Comparison of ENCODE assay signal across 42 cellular contexts in the genomic region with DNA sequence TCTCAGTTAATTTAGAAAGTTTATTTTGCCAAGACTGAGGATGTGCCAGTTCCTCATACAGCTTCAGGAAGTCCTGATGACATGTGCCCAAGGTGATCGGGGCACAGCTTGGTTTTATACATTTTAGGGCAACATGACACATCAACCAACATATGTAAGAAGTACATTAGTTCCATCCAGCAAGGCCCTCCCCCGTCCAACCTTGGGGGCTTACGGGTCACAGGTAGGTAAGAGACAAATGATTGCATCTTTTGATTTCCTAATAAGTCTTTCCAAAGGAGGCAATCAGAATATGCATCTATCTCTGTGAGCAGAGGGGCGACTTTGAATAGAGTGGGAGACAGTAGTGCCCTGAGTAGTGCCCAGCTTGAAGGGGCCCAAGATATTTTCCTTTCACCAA. TPM values are rescaled to one million over a fixed set of nuclear protein-coding genes. Genes with fewer than 3 reads are reported as not detected.
"Had no signal": no experiment of that assay in that cellular context is flagged by ENCODE, and none has a peak within 500 bp of the region (broad histone marks: within the 10 kb centered on the region; RNA-seq: fewer than 3 reads in every experiment).

No MANE protein-coding gene starts in this region.

- DNase-seq: activated effector memory CD4-positive, alpha-beta T cell treated with anti-CD3 and anti-CD28 coated beads, Interleukin-2, amount 50 U/mL, for 16 hours; activated effector memory CD4-positive, alpha-beta T cell treated with Interleukin-2 at 50 U/mL for 16 hours; activated gamma-delta T cell; activated gamma-delta T cell treated with Interleukin-2 at 50 U/mL for 16 hours; activated naive CD4-positive, alpha-beta T cell; activated naive CD4-positive, alpha-beta T cell treated with anti-CD3 and anti-CD28 coated beads for 36 hours; activated naive CD4-positive, alpha-beta T cell treated with anti-CD3 and anti-CD28 coated beads, Interleukin-2, amount 10 ng/mL, durations not matched to agents 7 days and 5 days; activated naive CD4-positive, alpha-beta T cell treated with anti-CD3 and anti-CD28 coated beads, Interleukin-2, amount 50 U/mL, for 16 hours; activated naive CD4-positive, alpha-beta T cell treated with Interleukin-2 at 50 U/mL for 16 hours; activated naive CD8-positive, alpha-beta T cell treated with anti-CD3 and anti-CD28 coated beads for 36 hours; activated naive CD8-positive, alpha-beta T cell treated with anti-CD3 and anti-CD28 coated beads, Interleukin-2, amount 10 ng/mL, durations not matched to agents 7 days and 5 days; activated naive CD8-positive, alpha-beta T cell treated with anti-CD3 and anti-CD28 coated beads, Interleukin-2, amount 50 U/mL, for 24 hours; activated T-cell treated with anti-CD3 and anti-CD28 coated beads for 4 hours; activated T-cell treated with anti-CD3 and anti-CD28 coated beads, Interleukin-2, amount 50 U/mL, for 1 hour; activated T-cell treated with anti-CD3 and anti-CD28 coated beads, Interleukin-2, amount 50 U/mL, for 24 hours; activated T-cell treated with anti-CD3 and anti-CD28 coated beads, Interleukin-2, amount 50 U/mL, for 4 hours; adrenal gland; amniotic stem cell; amygdala; anterior cingulate cortex; aorta; body of pancreas; brain microvascular endothelial cell; caudate nucleus; central memory CD4-positive, alpha-beta T cell; cerebellar nuclear complex had no signal

- H3K4me3 ChIP-seq: adrenal gland, ascending aorta, body of pancreas, breast epithelium, cardiac muscle cell had no signal

- H3K4me3 Mint-ChIP-seq: activated naive CD4-positive, alpha-beta T cell treated with anti-CD3 and anti-CD28 coated beads for 36 hours; activated naive CD4-positive, alpha-beta T cell treated with anti-CD3 and anti-CD28 coated beads, Interleukin-2, amount 10 ng/mL, durations not matched to agents 7 days and 5 days; activated naive CD4-positive, alpha-beta T cell treated with anti-CD3 and anti-CD28 coated beads, Interleukin-2, amount 50 U/mL, for 24 hours; activated naive CD8-positive, alpha-beta T cell; activated naive CD8-positive, alpha-beta T cell treated with anti-CD3 and anti-CD28 coated beads for 36 hours; activated naive CD8-positive, alpha-beta T cell treated with anti-CD3 and anti-CD28 coated beads, Interleukin-2, amount 10 ng/mL, durations not matched to agents 7 days and 5 days; activated naive CD8-positive, alpha-beta T cell treated with anti-CD3 and anti-CD28 coated beads, Interleukin-2, amount 50 U/mL, for 24 hours; activated T-cell treated with anti-CD3 and anti-CD28 coated beads, Interleukin-2, amount 50 U/mL, for 24 hours; activated T-cell treated with anti-CD3 and anti-CD28 coated beads, Interleukin-2, amount 50 U/mL, for 4 hours; activated T-helper 1 cell treated with anti-CD3 and anti-CD28 coated beads, Interleukin-12 subunit alpha, Interleukin-12 subunit beta, Interleukin-2, Interleukin-4 antibody, amounts not matched to agents 30 ng/mL and 10 ng/mL and 1 ng/mL, durations not matched to agents 14 hours and 24 hours and 36 hours; activated T-helper 17 cell treated with anti-CD3 and anti-CD28 coated beads, Interleukin-2, amount 50 U/mL, for 72 hours; brain; central memory CD8-positive, alpha-beta T cell had no signal

- H3K27ac ChIP-seq: adrenal gland, ascending aorta, body of pancreas, brain microvascular endothelial cell, breast epithelium, cardiac muscle cell had no signal

- H3K36me3 Mint-ChIP-seq: activated naive CD4-positive, alpha-beta T cell treated with anti-CD3 and anti-CD28 coated beads, Interleukin-2, amount 10 ng/mL, durations not matched to agents 7 days and 5 days; activated naive CD4-positive, alpha-beta T cell treated with anti-CD3 and anti-CD28 coated beads, Interleukin-2, amount 50 U/mL, for 24 hours; activated naive CD4-positive, alpha-beta T cell treated with anti-CD3 and anti-CD28 coated beads, Interleukin-2, amount 50 U/mL, for 72 hours; activated naive CD8-positive, alpha-beta T cell; activated naive CD8-positive, alpha-beta T cell treated with anti-CD3 and anti-CD28 coated beads, Interleukin-2, amount 10 ng/mL, durations not matched to agents 7 days and 5 days; brain had no signal

- H3K9me3 Mint-ChIP-seq: activated naive CD4-positive, alpha-beta T cell treated with anti-CD3 and anti-CD28 coated beads, Interleukin-2, amount 10 ng/mL, durations not matched to agents 7 days and 5 days; activated naive CD4-positive, alpha-beta T cell treated with anti-CD3 and anti-CD28 coated beads, Interleukin-2, amount 50 U/mL, for 24 hours; activated naive CD4-positive, alpha-beta T cell treated with anti-CD3 and anti-CD28 coated beads, Interleukin-2, amount 50 U/mL, for 72 hours; activated naive CD8-positive, alpha-beta T cell treated with anti-CD3 and anti-CD28 coated beads, Interleukin-2, amount 10 ng/mL, durations not matched to agents 7 days and 5 days; activated naive CD8-positive, alpha-beta T cell treated with anti-CD3 and anti-CD28 coated beads, Interleukin-2, amount 50 U/mL, for 24 hours; activated T-cell treated with anti-CD3 and anti-CD28 coated beads, Interleukin-2, amount 50 U/mL, for 4 hours; activated T-helper 1 cell treated with anti-CD3 and anti-CD28 coated beads, Interleukin-12 subunit alpha, Interleukin-12 subunit beta, Interleukin-2, Interleukin-4 antibody, amounts not matched to agents 30 ng/mL and 10 ng/mL and 1 ng/mL, durations not matched to agents 14 hours and 24 hours and 36 hours; activated T-helper 17 cell treated with anti-CD3 and anti-CD28 coated beads, Interleukin-2, amount 50 U/mL, for 72 hours; activated T-helper 2 cell treated with anti-CD3 and anti-CD28 coated beads, Interferon-gamma antibody, Interleukin-2, Interleukin-4, amounts not matched to agents 10 μg/mL and 5 μg/mL and 100 μg/mL, durations not matched to agents 14 hours and 24 hours and 36 hours; central memory CD8-positive, alpha-beta T cell had no signal

- H3K27me3 ChIP-seq: adrenal gland, ascending aorta, body of pancreas, brain microvascular endothelial cell, breast epithelium, cardiac muscle cell had no signal

- H3K36me3 ChIP-seq: adrenal gland, ascending aorta, brain microvascular endothelial cell, breast epithelium, cardiac muscle cell had no signal

- H3K27ac Mint-ChIP-seq: activated naive CD4-positive, alpha-beta T cell treated with anti-CD3 and anti-CD28 coated beads for 36 hours; activated naive CD4-positive, alpha-beta T cell treated with anti-CD3 and anti-CD28 coated beads, Interleukin-2, amount 10 ng/mL, durations not matched to agents 7 days and 5 days; activated naive CD4-positive, alpha-beta T cell treated with anti-CD3 and anti-CD28 coated beads, Interleukin-2, amount 50 U/mL, for 24 hours; activated naive CD4-positive, alpha-beta T cell treated with anti-CD3 and anti-CD28 coated beads, Interleukin-2, amount 50 U/mL, for 72 hours; activated naive CD8-positive, alpha-beta T cell; activated naive CD8-positive, alpha-beta T cell treated with anti-CD3 and anti-CD28 coated beads, Interleukin-2, amount 10 ng/mL, durations not matched to agents 7 days and 5 days; activated naive CD8-positive, alpha-beta T cell treated with anti-CD3 and anti-CD28 coated beads, Interleukin-2, amount 50 U/mL, for 24 hours; activated T-cell treated with anti-CD3 and anti-CD28 coated beads, Interleukin-2, amount 50 U/mL, for 24 hours; activated T-helper 1 cell treated with anti-CD3 and anti-CD28 coated beads, Interleukin-12 subunit alpha, Interleukin-12 subunit beta, Interleukin-2, Interleukin-4 antibody, amounts not matched to agents 30 ng/mL and 10 ng/mL and 1 ng/mL, durations not matched to agents 14 hours and 24 hours and 36 hours; activated T-helper 2 cell treated with anti-CD3 and anti-CD28 coated beads, Interferon-gamma antibody, Interleukin-2, Interleukin-4, amounts not matched to agents 10 μg/mL and 5 μg/mL and 100 μg/mL, durations not matched to agents 14 hours and 24 hours and 36 hours; brain had no signal

- H3K4me1 ChIP-seq: adrenal gland, ascending aorta, body of pancreas, breast epithelium had no signal

- H3K9me3 ChIP-seq: adrenal gland, ascending aorta, body of pancreas had no signal

- H3K4me1 Mint-ChIP-seq: activated naive CD4-positive, alpha-beta T cell treated with anti-CD3 and anti-CD28 coated beads, Interleukin-2, amount 10 ng/mL, durations not matched to agents 7 days and 5 days; activated naive CD4-positive, alpha-beta T cell treated with anti-CD3 and anti-CD28 coated beads, Interleukin-2, amount 50 U/mL, for 24 hours; activated T-helper 17 cell treated with anti-CD3 and anti-CD28 coated beads, Interleukin-2, amount 50 U/mL, for 72 hours; central memory CD8-positive, alpha-beta T cell had no signal

- ATAC-seq: activated naive CD4-positive, alpha-beta T cell treated with anti-CD3 and anti-CD28 coated beads, Interleukin-2, amount 50 U/mL, for 72 hours; activated naive CD8-positive, alpha-beta T cell treated with anti-CD3 and anti-CD28 coated beads, Interleukin-2, amount 50 U/mL, for 24 hours; activated T-cell treated with anti-CD3 and anti-CD28 coated beads, Interleukin-2, amount 50 U/mL, for 4 hours; activated T-helper 17 cell treated with anti-CD3 and anti-CD28 coated beads, Interleukin-2, amount 50 U/mL, for 72 hours; body of pancreas had no signal

RNA-seq across cellular contexts. Expression of a gene that starts 19.6 kb away (rescaled TPM):
- total RNA-seq: activated naive CD4-positive, alpha-beta T cell treated with anti-CD3 and anti-CD28 coated beads for 36 hours; activated naive CD4-positive, alpha-beta T cell treated with anti-CD3 and anti-CD28 coated beads, Interleukin-2, amount 50 U/mL, for 72 hours; activated naive CD8-positive, alpha-beta T cell treated with anti-CD3 and anti-CD28 coated beads for 36 hours; activated naive CD8-positive, alpha-beta T cell treated with anti-CD3 and anti-CD28 coated beads, Interleukin-2, amount 10 ng/mL, durations not matched to agents 7 days and 5 days; activated T-cell treated with anti-CD3 and anti-CD28 coated beads, Interleukin-2, amount 50 U/mL, for 4 hours; activated T-helper 1 cell treated with anti-CD3 and anti-CD28 coated beads, Interleukin-12 subunit alpha, Interleukin-12 subunit beta, Interleukin-2, Interleukin-4 antibody, amounts not matched to agents 30 ng/mL and 10 ng/mL and 1 ng/mL, durations not matched to agents 14 hours and 24 hours and 36 hours; activated T-helper 17 cell treated with anti-CD3 and anti-CD28 coated beads, Interleukin-2, amount 50 U/mL, for 72 hours; activated T-helper 2 cell treated with anti-CD3 and anti-CD28 coated beads, Interferon-gamma antibody, Interleukin-2, Interleukin-4, amounts not matched to agents 10 μg/mL and 5 μg/mL and 100 μg/mL, durations not matched to agents 14 hours and 24 hours and 36 hours; aorta; ascending aorta; astrocyte; body of pancreas; bronchial epithelial cell; cardiac muscle cell; cardiac septum; cerebellum; chondrocyte had no signal
